8 cellular contexts compared by ENCODE assay signal in genomic region chr19:49474545-49474930, GRCh38. TPM values are rescaled to one million over a fixed set of nuclear protein-coding genes. Genes with fewer than 3 reads are reported as not detected.
DNase-seq lines count a peak whose midpoint lies in the region; ATAC-seq and TF ChIP-seq lines count a peak whose summit lies in the region.

No MANE protein-coding gene starts in this region.

- peak overlapping the region; percentile 76 for H3K4me3 ChIP-seq in AG10803 (ENCODE audit: low read length)
- H3K4me3 ChIP-seq in KMS-11 (IDR thresholded peaks at IDR 0.05; ENCODE audit: insufficient read depth, low read depth, low read length): no peak overlapping the region
- H3K4me3 ChIP-seq in choroid plexus epithelial cell (ENCODE audit: low read depth, low read length): peak overlapping the region; percentile 78
- H3K4me3 ChIP-seq in naive thymus-derived CD4-positive, alpha-beta T cell (ENCODE audit: low read length): peak overlapping the region; percentile 87

- peak overlapping the region; percentile 70; the same call in 1 of the 2 replicates for H3K9ac ChIP-seq in KMS-11

- peak overlapping the region; percentile 83; the same call in 1 of the 2 replicates for H2AFZ ChIP-seq in KMS-11 (ENCODE audit: low read depth)

- H3K27ac Mint-ChIP-seq in naive thymus-derived CD4-positive, alpha-beta T cell: peak overlapping the region; percentile 95 to 100 (median 98)

- H3K4me1 ChIP-seq in KMS-11 (ENCODE audit: low read depth, poor library complexity, severe bottlenecking): peaks cover 50% of the 10 kb centered on the region
- peaks cover 48 to 49% of the 10 kb centered on the region in 2 donors for H3K4me1 ChIP-seq in naive thymus-derived CD4-positive, alpha-beta T cell (ENCODE audit: control insufficient read depth in 2 of 2, insufficient read depth in 2 of 2, low read length in 2 of 2)

- no peaks in the 10 kb centered on the region for H4K20me1 ChIP-seq in KMS-11 (ENCODE audit: insufficient read depth)

- POLR2A ChIA-PET in naive thymus-derived CD4-positive, alpha-beta T cell (lab: Charles Lee): interaction anchor here (1.2 to 3.0 kb wide), 3 partner anchors 10 to 21 kb away, joined by 3 to 33 read pairs (median 5); partner anchors contain the start of gene RPS11

- ATAC-seq in naive thymus-derived CD4-positive, alpha-beta T cell: no peak
- ATAC-seq in GM21367 (IDR thresholded peaks at IDR 0.05; ENCODE audit: unreplicated experiment): no peak

- DNase-seq in AG10803 (ENCODE audit: low read depth) (no peak), choroid plexus epithelial cell (ENCODE audit: low read depth) (no peak), islet precursor cell (no peak), NCI-H1694 (lab: John Stamatoyannopoulos, UW) (no peak), cortex of kidney (lab: John Stamatoyannopoulos, UW) (no peak)
- peak in 1 of 9 donors; percentile 50 for DNase-seq in naive thymus-derived CD4-positive, alpha-beta T cell

- H3K36me3 Mint-ChIP-seq in naive thymus-derived CD4-positive, alpha-beta T cell: peaks cover 5 to 29% (median 14%) of the 10 kb centered on the region in 5 donors

- peak overlapping the region; percentile 63; the same call in 1 of the 2 replicates for H3K27ac ChIP-seq in KMS-11
- peak overlapping the region; percentile 99 for H3K27ac ChIP-seq in naive thymus-derived CD4-positive, alpha-beta T cell (ENCODE audit: low read depth, low read length)

- CTCF ChIA-PET in naive thymus-derived CD4-positive, alpha-beta T cell (lab: Charles Lee): interaction anchor here (1.0 to 2.5 kb wide), 2 partner anchors 35 to 83 kb away, joined by 3 to 13 read pairs; no protein-coding TSS in a partner anchor

- H3K27me3 Mint-ChIP-seq in naive thymus-derived CD4-positive, alpha-beta T cell: no peaks in the 10 kb centered on the region

- no peaks in the 10 kb centered on the region for H3K9me3 ChIP-seq in naive thymus-derived CD4-positive, alpha-beta T cell (ENCODE audit: control insufficient read depth in 2 of 3, low read length in 3 of 3)

- intact Hi-C loops in naive thymus-derived CD4-positive, alpha-beta T cell (cut with micrococcal nuclease): loop anchor here (1.0 to 10.0 kb wide), 10 partner anchors 13 to 360 kb away; partner anchors contain the start of genes ALDH16A1 (in 2 of the 2), RPL13A (in 2 of the 2), RPS11 (in 2 of the 2) and C19orf73 (in 1 of the 2)

- no peaks in the 10 kb centered on the region for H3K79me2 ChIP-seq in KMS-11 (ENCODE audit: insufficient read depth, low read depth)

- H3K4me2 ChIP-seq in KMS-11: peak overlapping the region; percentile 77

- peaks cover 17 to 61% (median 47%) of the 10 kb centered on the region in 7 donors for H3K4me1 Mint-ChIP-seq in naive thymus-derived CD4-positive, alpha-beta T cell

- peaks cover 0 to 3% (median 0%) of the 10 kb centered on the region in 11 donors for H3K9me3 Mint-ChIP-seq in naive thymus-derived CD4-positive, alpha-beta T cell

- H3K4me3 Mint-ChIP-seq in naive thymus-derived CD4-positive, alpha-beta T cell: peak overlapping the region; percentile 91 to 100 (median 96)

- TF ChIP-seq CTCF in AG10803 (conservative IDR thresholded peaks at IDR 0.05; ENCODE audit: low read length) (no peak), KMS-11 (conservative IDR thresholded peaks at IDR 0.05; ENCODE audit: low read depth, low read length) (no peak), choroid plexus epithelial cell (conservative IDR thresholded peaks at IDR 0.05; ENCODE audit: low read depth, low read length) (no peak)

- H3K36me3 ChIP-seq in KMS-11 (ENCODE audit: insufficient read depth): no peaks in the 10 kb centered on the region
- peaks cover 0 to 33% (median 0%) of the 10 kb centered on the region in 3 experiments for H3K36me3 ChIP-seq in naive thymus-derived CD4-positive, alpha-beta T cell (ENCODE audit: control insufficient read depth in 2 of 3, insufficient read depth in 3 of 3, low read length in 3 of 3)

- no peaks in the 10 kb centered on the region for H3K27me3 ChIP-seq in KMS-11 (ENCODE audit: insufficient read depth, low read depth)
- no peaks in the 10 kb centered on the region for H3K27me3 ChIP-seq in naive thymus-derived CD4-positive, alpha-beta T cell (ENCODE audit: control insufficient read depth in 2 of 2, insufficient read depth in 2 of 2, low read length in 2 of 2)

RNA-seq across cellular contexts. Expression of gene FLT3LG, which starts 0.5 kb away (rescaled TPM):
- 100 to 1,000 TPM in 3 of 5 experiments, 10 to 100 TPM in 2; 90.6 to 401 (median 280) TPM for total RNA-seq in naive thymus-derived CD4-positive, alpha-beta T cell
- 100 to 1,000 TPM; 148 to 168 TPM for polyA plus RNA-seq in naive thymus-derived CD4-positive, alpha-beta T cell

RNA-seq across cellular contexts. Expression of gene RPL13A, which starts 12.9 kb away (rescaled TPM):
- 1,000 to 10,000 TPM; 2,467 to 6,044 (median 5,762) TPM for total RNA-seq in naive thymus-derived CD4-positive, alpha-beta T cell
- 1,000 to 10,000 TPM; 3,356 to 4,438 TPM for polyA plus RNA-seq in naive thymus-derived CD4-positive, alpha-beta T cell

RNA-seq across cellular contexts. Expression of gene ALDH16A1, which starts 21.5 kb away (rescaled TPM):
- 10 to 100 TPM; 27.6 to 38.1 (median 33.3) TPM for total RNA-seq in naive thymus-derived CD4-positive, alpha-beta T cell
- 10 to 100 TPM; 28.3 to 37.8 TPM for polyA plus RNA-seq in naive thymus-derived CD4-positive, alpha-beta T cell

RNA-seq across cellular contexts. Expression of gene RPS11, which starts 21.7 kb away (rescaled TPM):
- 1,000 to 10,000 TPM; 2,065 to 3,362 (median 2,972) TPM for total RNA-seq in naive thymus-derived CD4-positive, alpha-beta T cell
- polyA plus RNA-seq in naive thymus-derived CD4-positive, alpha-beta T cell: 1,000 to 10,000 TPM; 2,125 to 2,254 TPM

RNA-seq across cellular contexts. Expression of gene PIH1D1, which starts 22.9 kb away (rescaled TPM):
- total RNA-seq in naive thymus-derived CD4-positive, alpha-beta T cell: 100 to 1,000 TPM; 136 to 183 (median 159) TPM
- polyA plus RNA-seq in naive thymus-derived CD4-positive, alpha-beta T cell: 10 to 100 TPM; 62.7 to 91.8 TPM
